In genomic region chr9:38263534-38263933, GRCh38 we compare ENCODE assay signal across 9 cellular contexts.
A peak's percentile ranks its signal among the peaks of the same experiment; 100 is the strongest.
DNase-seq lines count a peak whose midpoint lies in the region; ATAC-seq, FAIRE-seq and TF ChIP-seq lines count a peak whose summit lies in the region.
"Had no signal": no experiment of that assay in that cellular context is flagged by ENCODE, and none has a peak within 500 bp of the region (broad histone marks: within the 10 kb centered on the region; RNA-seq: fewer than 3 reads in every experiment).

No MANE protein-coding gene starts in this region.

- no peaks in the 10 kb centered on the region for H3K4me1 ChIP-seq in DND-41 (ENCODE audit: insufficient read depth, low read length)
- H3K4me1 ChIP-seq in astrocyte (ENCODE audit: insufficient read depth, low read length) = no peaks in the 10 kb centered on the region
- no peaks in the 10 kb centered on the region for H3K4me1 ChIP-seq in right lobe of liver

- H3K79me2 ChIP-seq in DND-41 (ENCODE audit: insufficient read depth, low read length) (no peaks in the 10 kb centered on the region), astrocyte (ENCODE audit: insufficient read depth, low read length) (no peaks in the 10 kb centered on the region)

- H4K20me1 ChIP-seq in DND-41 (ENCODE audit: insufficient read depth, low read length) (no peaks in the 10 kb centered on the region), astrocyte (ENCODE audit: insufficient read depth, low read length) (no peaks in the 10 kb centered on the region)

- ATAC-seq in DND-41 (ENCODE audit: insufficient read depth, low read depth) = no peak
- peak in 1 of 4 donors; percentile 75 for ATAC-seq in right lobe of liver
- no peak for ATAC-seq in GM18867 (IDR thresholded peaks at IDR 0.05; ENCODE audit: unreplicated experiment)
- ATAC-seq: activated CD8-positive, alpha-beta memory T cell treated with anti-CD3 and anti-CD28 coated beads, Interleukin-2, amount 10 ng/mL, durations not matched to agents 7 days and 5 days had no signal

- H3K9me3 ChIP-seq in DND-41 (ENCODE audit: insufficient read depth, low read length, severe bottlenecking) (peaks cover 8% of the 10 kb centered on the region), astrocyte (ENCODE audit: insufficient read depth, low read depth, low read length) (no peaks in the 10 kb centered on the region), right lobe of liver (no peaks in the 10 kb centered on the region)

- H2AFZ ChIP-seq in DND-41 (ENCODE audit: low read depth, low read length) = no peak overlapping the region
- no peak overlapping the region for H2AFZ ChIP-seq in astrocyte (ENCODE audit: low read depth, low read length)

- H3K27me3 Mint-ChIP-seq in astrocyte (ENCODE audit: low read depth, unreplicated experiment) = peaks cover 2% of the 10 kb centered on the region
- H3K27me3 Mint-ChIP-seq in activated CD4-positive, alpha-beta T cell treated with anti-CD3 and anti-CD28 coated beads, Interleukin-2, amount 10 ng/mL, durations not matched to agents 7 days and 5 days = peaks cover 22% of the 10 kb centered on the region

- peaks cover 16% of the 10 kb centered on the region for H3K9me3 Mint-ChIP-seq in astrocyte (ENCODE audit: unreplicated experiment)
- H3K9me3 Mint-ChIP-seq in activated CD4-positive, alpha-beta T cell treated with anti-CD3 and anti-CD28 coated beads, Interleukin-2, amount 10 ng/mL, durations not matched to agents 7 days and 5 days = peaks cover 23% of the 10 kb centered on the region

- TF ChIP-seq POLR2A in right lobe of liver (IDR thresholded peaks at IDR 0.05) = no peak

- H3K36me3 Mint-ChIP-seq in astrocyte (ENCODE audit: low read depth, unreplicated experiment) = peaks cover 3% of the 10 kb centered on the region
- no peaks in the 10 kb centered on the region for H3K36me3 Mint-ChIP-seq in activated CD4-positive, alpha-beta T cell treated with anti-CD3 and anti-CD28 coated beads, Interleukin-2, amount 10 ng/mL, durations not matched to agents 7 days and 5 days (ENCODE audit: low read depth)
- H3K36me3 Mint-ChIP-seq: activated CD8-positive, alpha-beta memory T cell treated with anti-CD3 and anti-CD28 coated beads, Interleukin-2, amount 10 ng/mL, durations not matched to agents 7 days and 5 days had no signal

- no peak for DNase-seq in DND-41
- peak; percentile 27 for DNase-seq in Jurkat, Clone E6-1 (ENCODE audit: low read depth, low spot score)
- DNase-seq in astrocyte (ENCODE audit: low read depth) = peak; percentile 16
- no peak for DNase-seq in right lobe of liver
- DNase-seq in NCI-H2196 (lab: John Stamatoyannopoulos, UW; ENCODE audit: unreplicated experiment) = no peak
- DNase-seq in activated gamma-delta T cell (lab: John Stamatoyannopoulos, UW) = no peak
- no peak for DNase-seq in activated CD4-positive, alpha-beta T cell treated with anti-CD3 and anti-CD28 coated beads, Interleukin-2, amount 10 ng/mL, durations not matched to agents 7 days and 5 days
- DNase-seq: activated CD8-positive, alpha-beta memory T cell treated with anti-CD3 and anti-CD28 coated beads, Interleukin-2, amount 10 ng/mL, durations not matched to agents 7 days and 5 days had no signal

- H3K27me3 ChIP-seq in DND-41 (ENCODE audit: insufficient read depth, low read length, poor library complexity) (no peaks in the 10 kb centered on the region), astrocyte (ENCODE audit: insufficient read depth, low read length) (no peaks in the 10 kb centered on the region), right lobe of liver (no peaks in the 10 kb centered on the region)

- H3K9ac ChIP-seq in DND-41 (ENCODE audit: low read depth, low read length) = no peak overlapping the region
- no peak overlapping the region for H3K9ac ChIP-seq in astrocyte (ENCODE audit: low read length)

- no peak overlapping the region for H3K27ac Mint-ChIP-seq in astrocyte (ENCODE audit: unreplicated experiment)
- H3K27ac Mint-ChIP-seq in activated CD4-positive, alpha-beta T cell treated with anti-CD3 and anti-CD28 coated beads, Interleukin-2, amount 10 ng/mL, durations not matched to agents 7 days and 5 days = no peak overlapping the region
- H3K27ac Mint-ChIP-seq: activated CD8-positive, alpha-beta memory T cell treated with anti-CD3 and anti-CD28 coated beads, Interleukin-2, amount 10 ng/mL, durations not matched to agents 7 days and 5 days had no signal

- H3K4me2 ChIP-seq in DND-41 (ENCODE audit: insufficient read depth, low read length) (no peak overlapping the region), astrocyte (ENCODE audit: low read length) (no peak overlapping the region)

- H3K4me3 Mint-ChIP-seq in astrocyte (ENCODE audit: unreplicated experiment) = no peak overlapping the region
- no peak overlapping the region for H3K4me3 Mint-ChIP-seq in activated CD4-positive, alpha-beta T cell treated with anti-CD3 and anti-CD28 coated beads, Interleukin-2, amount 10 ng/mL, durations not matched to agents 7 days and 5 days
- H3K4me3 Mint-ChIP-seq: activated CD8-positive, alpha-beta memory T cell treated with anti-CD3 and anti-CD28 coated beads, Interleukin-2, amount 10 ng/mL, durations not matched to agents 7 days and 5 days had no signal

- CTCF ChIA-PET in activated CD4-positive, alpha-beta T cell treated with anti-CD3 and anti-CD28 coated beads, Interleukin-2, amount 10 ng/mL, durations not matched to agents 7 days and 5 days (lab: Charles Lee) = no interaction called here

- no peaks in the 10 kb centered on the region for H3K4me1 Mint-ChIP-seq in astrocyte (ENCODE audit: low read depth, unreplicated experiment)
- no peaks in the 10 kb centered on the region for H3K4me1 Mint-ChIP-seq in activated CD4-positive, alpha-beta T cell treated with anti-CD3 and anti-CD28 coated beads, Interleukin-2, amount 10 ng/mL, durations not matched to agents 7 days and 5 days
- H3K4me1 Mint-ChIP-seq: activated CD8-positive, alpha-beta memory T cell treated with anti-CD3 and anti-CD28 coated beads, Interleukin-2, amount 10 ng/mL, durations not matched to agents 7 days and 5 days had no signal

- H3K4me3 ChIP-seq in DND-41 (ENCODE audit: low read depth in 1 of 2, low read length in 2 of 2) (no peak overlapping the region), astrocyte (ENCODE audit: insufficient read depth, low read depth, low read length) (no peak overlapping the region), right lobe of liver (no peak overlapping the region)
- no peak overlapping the region for H3K4me3 ChIP-seq in Jurkat, Clone E6-1 (ENCODE audit: low read length)

- intact Hi-C loops in right lobe of liver (cut with DNase I) = no loop called here

- POLR2A ChIA-PET in activated CD4-positive, alpha-beta T cell treated with anti-CD3 and anti-CD28 coated beads, Interleukin-2, amount 10 ng/mL, durations not matched to agents 7 days and 5 days (lab: Charles Lee) = no interaction called here

- no peak overlapping the region for H3K27ac ChIP-seq in DND-41 (ENCODE audit: low read length)
- H3K27ac ChIP-seq in astrocyte (ENCODE audit: low read depth, low read length) = no peak overlapping the region
- no peak overlapping the region for H3K27ac ChIP-seq in right lobe of liver

- H3K36me3 ChIP-seq in DND-41 (ENCODE audit: insufficient read depth, low read length) (no peaks in the 10 kb centered on the region), astrocyte (ENCODE audit: insufficient read depth, low read length) (no peaks in the 10 kb centered on the region), right lobe of liver (no peaks in the 10 kb centered on the region)

- peak; percentile 45 for TF ChIP-seq CTCF in DND-41 (IDR thresholded peaks at IDR 0.05; ENCODE audit: borderline replicate concordance, extremely low read depth, low read length, poor library complexity, severe bottlenecking)
- peak; percentile 42 for TF ChIP-seq CTCF in astrocyte (IDR thresholded peaks at IDR 0.05; ENCODE audit: insufficient read depth, low read depth, low read length)
- TF ChIP-seq CTCF in right lobe of liver (IDR thresholded peaks at IDR 0.05) = peak in 3 of 4 donors; percentile 12 to 31 (median 19)

- no peak for FAIRE-seq in astrocyte (lab: Jason Lieb, UNC)

- WGBS in right lobe of liver (ENCODE audit: insufficient coverage, low coverage, low lambda C conversion rate, missing lambda C conversion rate) = 23% methylated on average over 1 of the region's 1 CpG

Comparison
In these comparisons a context has a peak if more than half of its experiments do, and no peak if none do; other contexts are left out.
1. DNase-seq: peak in Jurkat, Clone E6-1 (single experiment) and astrocyte (single experiment); none in DND-41 (single experiment), right lobe of liver (0 of 3), NCI-H2196 (single experiment), activated gamma-delta T cell (single experiment) and activated CD4-positive, alpha-beta T cell treated with anti-CD3 and anti-CD28 coated beads, Interleukin-2, amount 10 ng/mL, durations not matched to agents 7 days and 5 days (single experiment).
2. Peak in every context shown above with its lines, with median percentiles within 50 percentile points of each other: CTCF ChIP-seq.